ENCODE assay signal across 16 cellular contexts in the genomic region with DNA sequence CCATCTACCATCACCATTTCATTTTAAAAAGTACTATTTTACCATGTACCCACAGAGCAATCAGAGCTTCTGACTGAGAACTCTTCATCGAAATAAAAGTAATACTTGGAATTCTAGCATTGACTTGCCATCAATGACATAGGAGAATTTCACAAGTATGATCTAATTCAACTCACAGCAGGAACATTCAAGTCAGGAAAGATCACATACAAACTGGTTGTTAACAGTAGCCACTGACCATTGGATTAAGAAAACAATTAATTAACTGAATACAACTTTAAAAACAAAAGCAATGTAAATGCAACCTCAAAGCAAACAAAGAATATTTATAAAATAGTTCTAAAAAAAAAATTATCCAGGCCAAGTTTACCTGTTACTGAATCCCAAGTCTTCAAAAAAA.
"Had no signal": no experiment of that assay in that cellular context is flagged by ENCODE, and none has a peak within 500 bp of the region (broad histone marks: within the 10 kb centered on the region; RNA-seq: fewer than 3 reads in every experiment).

No MANE protein-coding gene starts in this region.

- H3K27ac ChIP-seq: esophagus muscularis mucosa, right lobe of liver, SJSA1 had no signal

- H3K27me3 Mint-ChIP-seq: activated CD8-positive, alpha-beta T cell treated with anti-CD3 and anti-CD28 coated beads for 36 hours; activated naive CD8-positive, alpha-beta T cell treated with anti-CD3 and anti-CD28 coated beads, Interleukin-2, amount 10 ng/mL, durations not matched to agents 7 days and 5 days; naive B cell had no signal

- DNase-seq: activated CD4-positive, alpha-beta T cell treated with anti-CD3 and anti-CD28 coated beads for 4 hours; activated CD8-positive, alpha-beta memory T cell treated with anti-CD3 and anti-CD28 coated beads, Interleukin-2, amount 50 U/mL, for 48 hours; activated CD8-positive, alpha-beta T cell treated with anti-CD3 and anti-CD28 coated beads for 36 hours; activated naive CD8-positive, alpha-beta T cell treated with anti-CD3 and anti-CD28 coated beads, Interleukin-2, amount 10 ng/mL, durations not matched to agents 7 days and 5 days; aorta; central memory CD4-positive, alpha-beta T cell; hypothalamus; left cardiac atrium; naive B cell; right lobe of liver; stimulated activated CD4-positive, alpha-beta T cell treated with anti-CD3 and anti-CD28 coated beads, Interleukin-2, amount 100 ng/mL, for 48 hours; stimulated activated naive CD4-positive, alpha-beta T cell treated with Interleukin-2 at 50 U/mL for 16 hours; T-helper 9 cell had no signal

- H3K4me3 Mint-ChIP-seq: activated CD8-positive, alpha-beta T cell treated with anti-CD3 and anti-CD28 coated beads for 36 hours; activated naive CD8-positive, alpha-beta T cell treated with anti-CD3 and anti-CD28 coated beads, Interleukin-2, amount 10 ng/mL, durations not matched to agents 7 days and 5 days; naive B cell had no signal

- H3K9me3 ChIP-seq: esophagus muscularis mucosa, right lobe of liver, SJSA1 had no signal

- H3K27me3 ChIP-seq: esophagus muscularis mucosa, right lobe of liver, SJSA1 had no signal

- H3K9me3 Mint-ChIP-seq: activated CD8-positive, alpha-beta T cell treated with anti-CD3 and anti-CD28 coated beads for 36 hours; activated naive CD8-positive, alpha-beta T cell treated with anti-CD3 and anti-CD28 coated beads, Interleukin-2, amount 10 ng/mL, durations not matched to agents 7 days and 5 days; naive B cell had no signal

- H3K36me3 ChIP-seq: esophagus muscularis mucosa, right lobe of liver, SJSA1 had no signal

- H3K4me3 ChIP-seq: esophagus muscularis mucosa, lung, right lobe of liver, SJSA1 had no signal

- ATAC-seq: activated CD8-positive, alpha-beta T cell treated with anti-CD3 and anti-CD28 coated beads for 36 hours; left cardiac atrium; right lobe of liver had no signal

- H3K27ac Mint-ChIP-seq: activated CD8-positive, alpha-beta T cell treated with anti-CD3 and anti-CD28 coated beads for 36 hours; activated naive CD8-positive, alpha-beta T cell treated with anti-CD3 and anti-CD28 coated beads, Interleukin-2, amount 10 ng/mL, durations not matched to agents 7 days and 5 days had no signal

- H3K4me1 ChIP-seq: right lobe of liver had no signal
